Comparison of ENCODE assay signal across 20 cellular contexts in the genomic region with DNA sequence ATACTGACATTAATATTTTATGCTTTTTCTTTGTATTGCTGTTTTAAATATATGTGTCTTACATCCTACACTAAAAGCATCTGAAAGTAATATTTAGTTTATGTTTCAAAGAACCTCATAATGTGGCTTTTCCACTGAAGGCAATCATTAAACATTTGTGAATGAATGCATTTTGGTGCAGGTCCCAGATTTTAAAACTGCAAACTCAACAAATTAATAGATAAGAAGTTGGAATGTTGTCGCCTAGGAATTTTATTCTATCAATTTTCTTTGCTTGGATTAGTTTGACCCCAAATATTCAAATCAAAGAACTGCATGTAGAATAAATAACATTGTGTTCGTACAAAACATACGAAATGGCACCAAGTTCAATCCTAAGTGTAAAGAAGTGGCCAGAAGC. TPM values are rescaled to one million over a fixed set of nuclear protein-coding genes. Genes with fewer than 3 reads are reported as not detected.
A peak's percentile ranks its signal among the peaks of the same experiment; 100 is the strongest.
DNase-seq lines count a peak whose midpoint lies in the region; ATAC-seq, FAIRE-seq and TF ChIP-seq lines count a peak whose summit lies in the region.
"Had no signal": no experiment of that assay in that cellular context is flagged by ENCODE, and none has a peak within 500 bp of the region (broad histone marks: within the 10 kb centered on the region; RNA-seq: fewer than 3 reads in every experiment).

No MANE protein-coding gene starts in this region.

- H3K9me3 Mint-ChIP-seq in activated naive CD4-positive, alpha-beta T cell treated with anti-CD3 and anti-CD28 coated beads for 36 hours, result no peaks in the 10 kb centered on the region
- H3K9me3 Mint-ChIP-seq: CD4-positive, alpha-beta memory T cell; CD8-positive, alpha-beta memory T cell had no signal

- no peak overlapping the region for H3K27ac Mint-ChIP-seq in activated naive CD4-positive, alpha-beta T cell treated with anti-CD3 and anti-CD28 coated beads for 36 hours
- H3K27ac Mint-ChIP-seq: B cell had no signal

- H3K4me1 ChIP-seq in HepG2 (ENCODE audit: insufficient read depth, low read length), result no peaks in the 10 kb centered on the region
- H3K4me1 ChIP-seq in right lobe of liver, result no peaks in the 10 kb centered on the region
- H3K4me1 ChIP-seq: A549 had no signal

- TF ChIP-seq POLR2A in HepG2 (IDR thresholded peaks at IDR 0.05; ENCODE audit: insufficient read depth in 1 of 2, low read depth in 2 of 2, low read length in 2 of 2) (no peak), right lobe of liver (IDR thresholded peaks at IDR 0.05) (no peak)

- intact Hi-C loops in HepG2 (cut with micrococcal nuclease; ENCODE audit: unreplicated experiment), result no loop called here
- intact Hi-C loops in right lobe of liver (cut with DNase I), result no loop called here
- intact Hi-C loops in activated naive CD4-positive, alpha-beta T cell treated with anti-CD3 and anti-CD28 coated beads for 36 hours (cut with micrococcal nuclease), result no loop called here

- CTCF ChIA-PET in HepG2 (lab: Yijun Ruan, JAX; ENCODE audit: low intra/inter-chr PET ratio, low total read pairs), result no interaction called here
- CTCF ChIA-PET in activated naive CD4-positive, alpha-beta T cell treated with anti-CD3 and anti-CD28 coated beads for 36 hours (lab: Charles Lee), result no interaction called here

- no peak overlapping the region for H2AFZ ChIP-seq in HepG2 (ENCODE audit: low read length)

- H3K9ac ChIP-seq in HepG2 (ENCODE audit: insufficient read depth, low read depth, low read length) (no peak overlapping the region), SK-N-MC (ENCODE audit: insufficient read length) (no peak overlapping the region)
- H3K9ac ChIP-seq: BLaER1 treated with 17β-estradiol and CSF1 and Interleukin-3, amounts not matched to agents 10 nM and 100 nM had no signal

- H3K4me3 Mint-ChIP-seq in activated naive CD4-positive, alpha-beta T cell treated with anti-CD3 and anti-CD28 coated beads for 36 hours, result no peak overlapping the region
- H3K4me3 Mint-ChIP-seq: B cell; CD4-positive, alpha-beta memory T cell; CD8-positive, alpha-beta memory T cell had no signal

- no peak for TF ChIP-seq EP300 in HepG2 (IDR thresholded peaks at IDR 0.05; ENCODE audit: low read depth in 2 of 2, low read length in 2 of 2)
- TF ChIP-seq EP300 in HepG2 (CRISPR knock-in tag; IDR thresholded peaks at IDR 0.05; ENCODE audit: borderline replicate concordance), result no peak

- H3K9me3 ChIP-seq in HepG2 (ENCODE audit: low read length) (no peaks in the 10 kb centered on the region), right lobe of liver (no peaks in the 10 kb centered on the region), SK-N-MC (ENCODE audit: low read depth, low read length) (no peaks in the 10 kb centered on the region)
- H3K9me3 ChIP-seq: A549; BLaER1 treated with 17β-estradiol and CSF1 and Interleukin-3, amounts not matched to agents 10 nM and 100 nM had no signal

- WGBS in HepG2 (ENCODE audit: low lambda C conversion rate), result 98% methylated on average over 3 of the region's 3 CpGs
- 65% methylated on average over 3 of the region's 3 CpGs for WGBS in right lobe of liver (ENCODE audit: insufficient coverage, low coverage, low lambda C conversion rate, missing lambda C conversion rate)

- H3K36me3 ChIP-seq in HepG2 (replicated peaks in 1 of 2; ENCODE audit: control insufficient read depth in 1 of 2, insufficient read depth in 2 of 2, low read length in 2 of 2) (peaks cover 13 to 46% of the 10 kb centered on the region in 2 experiments), right lobe of liver (no peaks in the 10 kb centered on the region), SK-N-MC (ENCODE audit: insufficient read depth, low read length) (peaks cover 41% of the 10 kb centered on the region)

- ATAC-seq in HepG2 (no peak), right lobe of liver (no peak)
- ATAC-seq: A549 had no signal

- no peaks in the 10 kb centered on the region for H3K27me3 Mint-ChIP-seq in activated naive CD4-positive, alpha-beta T cell treated with anti-CD3 and anti-CD28 coated beads for 36 hours (ENCODE audit: low read depth)
- H3K27me3 Mint-ChIP-seq: B cell; CD4-positive, alpha-beta memory T cell; CD8-positive, alpha-beta memory T cell had no signal

- TF ChIP-seq CTCF in HepG2 (CRISPR knock-in tag; IDR thresholded peaks at IDR 0.05) (no peak), right lobe of liver (IDR thresholded peaks at IDR 0.05) (no peak)

- H3K27ac ChIP-seq in HepG2 (ENCODE audit: extremely low read length, insufficient read depth, low read length) (no peak overlapping the region), right lobe of liver (no peak overlapping the region), SK-N-MC (peak overlapping the region; percentile 67; the same call in 1 of the 2 replicates)
- H3K27ac ChIP-seq: 22Rv1; A549; BLaER1 treated with 17β-estradiol and CSF1 and Interleukin-3, amounts not matched to agents 10 nM and 100 nM; C4-2B had no signal

- no peak for TF ChIP-seq RAD21 in HepG2 (CRISPR knock-in tag; IDR thresholded peaks at IDR 0.05)

- DNase-seq in HepG2 (ENCODE audit: low spot score) (no peak), right lobe of liver (no peak), SK-N-MC (ENCODE audit: low read depth, low spot score) (no peak), DMS 273 treated with DMSO at 0.1 percent for 48 hours (lab: John Stamatoyannopoulos, UW) (no peak)
- no peak for DNase-seq in activated naive CD4-positive, alpha-beta T cell treated with anti-CD3 and anti-CD28 coated beads for 36 hours
- DNase-seq: AML-193; CD4-positive, alpha-beta memory T cell; CD8-positive, alpha-beta memory T cell; COR-L47; DMS79 treated with DMSO at 0.1 percent for 48 hours; GF-D8 had no signal

- peaks cover 9% of the 10 kb centered on the region for H3K79me2 ChIP-seq in HepG2 (ENCODE audit: insufficient read depth, low read length)

- H3K27me3 ChIP-seq in HepG2 (ENCODE audit: control insufficient read depth in 1 of 2, insufficient read depth in 2 of 2, low read length in 2 of 2) (no peaks in the 10 kb centered on the region), right lobe of liver (no peaks in the 10 kb centered on the region)
- H3K27me3 ChIP-seq: BLaER1 treated with 17β-estradiol and CSF1 and Interleukin-3, amounts not matched to agents 10 nM and 100 nM had no signal

- in situ Hi-C loops in HepG2 (cut with HindIII; ENCODE audit: extremely low pct_ligation_motif_present, low pct_unique_long_range_greater_than_20kb), result no loop called here

- FAIRE-seq in HepG2 (lab: Jason Lieb, UNC), result no peak
- FAIRE-seq in islet of Langerhans (lab: Jason Lieb, UNC), result peak; percentile 77
- FAIRE-seq: A549, G401.6, GM12891, GM19239 had no signal

- H3K4me3 ChIP-seq in HepG2 (replicated peaks in 1 of 3; ENCODE audit: insufficient read depth in 1 of 3, low read depth in 2 of 3, low read length in 3 of 3) (no peak overlapping the region), right lobe of liver (no peak overlapping the region), SK-N-MC (peak overlapping the region; percentile 23)
- H3K4me3 ChIP-seq: A549; BLaER1 treated with 17β-estradiol and CSF1 and Interleukin-3, amounts not matched to agents 10 nM and 100 nM had no signal

- peaks cover 6% of the 10 kb centered on the region for H3K4me1 Mint-ChIP-seq in activated naive CD4-positive, alpha-beta T cell treated with anti-CD3 and anti-CD28 coated beads for 36 hours (ENCODE audit: low read depth)

- POLR2A ChIA-PET in HepG2 (lab: Yijun Ruan, JAX), result no interaction called here

- no TSS peak for BruUV-seq in HepG2 (replicated peaks; lab: Mats Ljungman, UMichigan)

- H3K4me2 ChIP-seq in HepG2 (ENCODE audit: low read depth, low read length), result no peak overlapping the region
- H3K4me2 ChIP-seq: A549; BLaER1 treated with 17β-estradiol and CSF1 and Interleukin-3, amounts not matched to agents 10 nM and 100 nM had no signal

- H3K36me3 Mint-ChIP-seq in activated naive CD4-positive, alpha-beta T cell treated with anti-CD3 and anti-CD28 coated beads for 36 hours (ENCODE audit: low read depth), result peaks cover 8% of the 10 kb centered on the region

- H4K20me1 ChIP-seq in HepG2 (ENCODE audit: insufficient read depth, low read length), result no peaks in the 10 kb centered on the region

RNA-seq across cellular contexts. Expression of gene ATF2, which starts 44.7 kb away (rescaled TPM):
- total RNA-seq in HepG2 (2016; rRNA removed; fragmentation: Illumina TruSeq; extraction: Trizol) (95.1 and 135 TPM in 2 replicates), right lobe of liver (10 to 100 TPM; 24.0 to 36.3 (median 27.4) TPM)
- total RNA-seq in HepG2 (2016; cell fraction: cytosol; rRNA removed; fragmentation: Illumina TruSeq; extraction: Trizol; ENCODE audit: low read depth), result 48.6 and 49.2 TPM in 2 replicates
- 90.1 and 133 TPM in 2 replicates for total RNA-seq in HepG2 (2016; cell fraction: insoluble cytoplasmic fraction; rRNA removed; fragmentation: Illumina TruSeq; extraction: Trizol)
- 99.1 and 101 TPM in 2 replicates for total RNA-seq in HepG2 (2016; cell fraction: membrane; rRNA removed; fragmentation: Illumina TruSeq; extraction: Trizol)
- total RNA-seq in HepG2 (2016; cell fraction: nucleus; rRNA removed; fragmentation: Illumina TruSeq; extraction: Trizol), result 86.7 and 92.9 TPM in 2 replicates
- 73.0 and 91.6 TPM in 2 replicates for polyA plus RNA-seq in HepG2 (2011; rRNA removed)
- polyA plus RNA-seq in HepG2 (2011; cell fraction: cytosol; rRNA removed), result 48.3 and 53.5 TPM in 2 replicates
- 40.6 and 47.0 TPM in 2 replicates for polyA plus RNA-seq in HepG2 (2011; cell fraction: nucleus; rRNA removed)
- polyA plus RNA-seq in HepG2 (2012), result 42.8 and 50.8 TPM in 2 replicates
- 8.8 TPM in 2 replicates for polyA plus RNA-seq in HepG2 (2016; cell fraction: cytosol; fragmentation: Illumina TruSeq; extraction: Trizol; ENCODE audit: low read depth)
- 78.8 and 82.7 TPM in 2 replicates for polyA plus RNA-seq in HepG2 (2016; cell fraction: insoluble cytoplasmic fraction; fragmentation: Illumina TruSeq; extraction: Trizol; ENCODE audit: low read depth)
- polyA plus RNA-seq in HepG2 (2016; cell fraction: membrane; fragmentation: Illumina TruSeq; extraction: Trizol; ENCODE audit: low read depth), result 29.0 and 30.3 TPM in 2 replicates
- polyA plus RNA-seq in HepG2 (2016; cell fraction: nucleus; fragmentation: Illumina TruSeq; extraction: Trizol; ENCODE audit: insufficient read depth, low read depth), result 69.5 and 71.2 TPM in 2 replicates
- polyA minus RNA-seq in HepG2 (2011; rRNA and poly(A)+ RNA removed; ENCODE audit: low replicate concordance), result 106 and 216 TPM in 2 replicates
- 75.8 and 90.0 TPM in 2 replicates for polyA minus RNA-seq in HepG2 (2011; cell fraction: cytosol; rRNA and poly(A)+ RNA removed)
- 246 and 266 TPM in 2 replicates for polyA minus RNA-seq in HepG2 (2011; cell fraction: nucleus; rRNA and poly(A)+ RNA removed)
- 10 to 100 TPM; 48.0 to 53.3 TPM for total RNA-seq in activated naive CD4-positive, alpha-beta T cell treated with anti-CD3 and anti-CD28 coated beads for 36 hours

RNA-seq across cellular contexts. Expression of gene ATP5MC3, which starts 58.3 kb away (rescaled TPM):
- 676 and 882 TPM in 2 replicates for total RNA-seq in HepG2 (2016; rRNA removed; fragmentation: Illumina TruSeq; extraction: Trizol)
- total RNA-seq in HepG2 (2016; cell fraction: cytosol; rRNA removed; fragmentation: Illumina TruSeq; extraction: Trizol; ENCODE audit: low read depth), result 124 and 136 TPM in 2 replicates
- 688 and 928 TPM in 2 replicates for total RNA-seq in HepG2 (2016; cell fraction: insoluble cytoplasmic fraction; rRNA removed; fragmentation: Illumina TruSeq; extraction: Trizol)
- 165 and 177 TPM in 2 replicates for total RNA-seq in HepG2 (2016; cell fraction: membrane; rRNA removed; fragmentation: Illumina TruSeq; extraction: Trizol)
- 246 and 253 TPM in 2 replicates for total RNA-seq in HepG2 (2016; cell fraction: nucleus; rRNA removed; fragmentation: Illumina TruSeq; extraction: Trizol)
- polyA plus RNA-seq in HepG2 (2011; rRNA removed), result 732 and 1,007 TPM in 2 replicates
- polyA plus RNA-seq in HepG2 (2011; cell fraction: cytosol; rRNA removed), result 686 and 795 TPM in 2 replicates
- 192 and 230 TPM in 2 replicates for polyA plus RNA-seq in HepG2 (2011; cell fraction: nucleus; rRNA removed)
- 423 and 600 TPM in 2 replicates for polyA plus RNA-seq in HepG2 (2012)
- 139 and 168 TPM in 2 replicates for polyA plus RNA-seq in HepG2 (2016; cell fraction: cytosol; fragmentation: Illumina TruSeq; extraction: Trizol; ENCODE audit: low read depth)
- polyA plus RNA-seq in HepG2 (2016; cell fraction: insoluble cytoplasmic fraction; fragmentation: Illumina TruSeq; extraction: Trizol; ENCODE audit: low read depth), result 890 and 976 TPM in 2 replicates
- 161 and 175 TPM in 2 replicates for polyA plus RNA-seq in HepG2 (2016; cell fraction: membrane; fragmentation: Illumina TruSeq; extraction: Trizol; ENCODE audit: low read depth)
- polyA plus RNA-seq in HepG2 (2016; cell fraction: nucleus; fragmentation: Illumina TruSeq; extraction: Trizol; ENCODE audit: insufficient read depth, low read depth), result 342 and 360 TPM in 2 replicates
- 217 and 353 TPM in 2 replicates for polyA minus RNA-seq in HepG2 (2011; rRNA and poly(A)+ RNA removed; ENCODE audit: low replicate concordance)
- 159 and 173 TPM in 2 replicates for polyA minus RNA-seq in HepG2 (2011; cell fraction: cytosol; rRNA and poly(A)+ RNA removed)
- polyA minus RNA-seq in HepG2 (2011; cell fraction: nucleus; rRNA and poly(A)+ RNA removed), result 116 and 118 TPM in 2 replicates
- total RNA-seq in right lobe of liver, result 100 to 1,000 TPM; 149 to 204 (median 185) TPM
- total RNA-seq in activated naive CD4-positive, alpha-beta T cell treated with anti-CD3 and anti-CD28 coated beads for 36 hours, result 100 to 1,000 TPM; 308 to 310 TPM
